Comparison of ENCODE assay signal across 9 cellular contexts in the genomic region with DNA sequence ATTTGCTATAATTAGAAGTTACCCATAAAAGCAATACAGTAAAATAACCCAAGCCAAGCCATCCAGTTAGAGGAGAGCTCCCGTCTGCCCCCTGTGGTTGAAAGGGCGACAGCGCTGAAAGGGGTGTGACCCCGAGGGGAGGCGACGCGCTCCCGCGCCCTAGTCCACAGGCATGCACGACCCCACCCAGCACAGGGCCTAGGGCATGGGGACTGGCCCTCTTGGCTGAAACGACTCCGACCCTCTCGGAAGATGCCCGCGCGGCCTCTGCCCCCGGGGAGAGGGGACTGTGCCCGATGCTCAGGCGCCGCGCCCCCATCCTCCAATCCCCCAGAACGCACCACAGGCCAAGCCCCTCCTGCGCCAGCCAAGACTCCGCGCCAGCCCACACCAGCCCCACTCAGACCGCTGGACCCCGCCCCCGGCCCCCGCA.
A peak's percentile ranks its signal among the peaks of the same experiment; 100 is the strongest.
DNase-seq lines count a peak whose midpoint lies in the region; TF ChIP-seq lines count a peak whose summit lies in the region.
"Had no signal": no experiment of that assay in that cellular context is flagged by ENCODE, and none has a peak within 500 bp of the region (broad histone marks: within the 10 kb centered on the region; RNA-seq: fewer than 3 reads in every experiment).

No MANE protein-coding gene starts in this region.

- no peak overlapping the region for H3K27ac Mint-ChIP-seq in activated naive CD8-positive, alpha-beta T cell

- peak; percentile 84 for TF ChIP-seq CTCF in GM06990 (IDR thresholded peaks at IDR 0.05; ENCODE audit: insufficient read depth, low read length, poor library complexity, severe bottlenecking)

- H3K4me3 Mint-ChIP-seq in activated naive CD8-positive, alpha-beta T cell: peak overlapping the region; percentile 71

- peak; percentile 43 for DNase-seq in GM06990 (ENCODE audit: extremely low read depth, insufficient read length)
- DNase-seq in H7: peak; percentile 89
- DNase-seq in NCI-H774 (lab: John Stamatoyannopoulos, UW): peak; percentile 32
- DNase-seq in NCI-H526 treated with DMSO at 0.1 percent for 48 hours (lab: John Stamatoyannopoulos, UW): no peak
- DNase-seq in NCI-H446 treated with DMSO at 0.1 percent for 48 hours (lab: John Stamatoyannopoulos, UW): no peak

- H3K27me3 ChIP-seq in GM06990 (replicated peaks; ENCODE audit: control insufficient read depth, insufficient read depth, low read length): no peaks in the 10 kb centered on the region; the same call in 1 of the 2 replicates
- no peaks in the 10 kb centered on the region for H3K27me3 ChIP-seq in H7 (ENCODE audit: control insufficient read depth, insufficient read depth, low read length)

- H3K4me3 ChIP-seq in GM06990 (replicated peaks; ENCODE audit: low read depth, low read length): peak overlapping the region; percentile 58
- H3K4me3 ChIP-seq in H7 (ENCODE audit: insufficient read depth, low read depth, low read length): peak overlapping the region; percentile 78
- H3K4me3 ChIP-seq in iPS-11a (ENCODE audit: low read depth, low read length): peak overlapping the region; percentile 69
- H3K4me3 ChIP-seq in skin epidermis: peak overlapping the region; percentile 28 to 43 (median 39)

- no peaks in the 10 kb centered on the region for H3K9me3 Mint-ChIP-seq in activated naive CD8-positive, alpha-beta T cell (ENCODE audit: low read depth)

- H3K36me3 Mint-ChIP-seq in activated naive CD8-positive, alpha-beta T cell: no peaks in the 10 kb centered on the region

- no peak overlapping the region for H3K27ac ChIP-seq in skin epidermis
- H3K27ac ChIP-seq: VCaP had no signal

- no peaks in the 10 kb centered on the region for H3K27me3 Mint-ChIP-seq in activated naive CD8-positive, alpha-beta T cell

- peaks cover 7% of the 10 kb centered on the region for H3K4me1 Mint-ChIP-seq in activated naive CD8-positive, alpha-beta T cell (ENCODE audit: low read depth)

- H3K36me3 ChIP-seq in GM06990 (ENCODE audit: control insufficient read depth, insufficient read depth, low read length): no peaks in the 10 kb centered on the region
- H3K36me3 ChIP-seq in H7 (replicated peaks; ENCODE audit: control insufficient read depth, insufficient read depth, low read length): peaks cover 30% of the 10 kb centered on the region

Comparison
In these comparisons a context has a peak if more than half of its experiments do, and no peak if none do; other contexts are left out.
1. DNase-seq: peak in GM06990 (single experiment), H7 (single experiment) and NCI-H774 (single experiment); none in NCI-H526 treated with DMSO at 0.1 percent for 48 hours (single experiment) and NCI-H446 treated with DMSO at 0.1 percent for 48 hours (single experiment).
2. Peak in every context shown above with its lines, with median percentiles within 50 percentile points of each other: H3K4me3 ChIP-seq.